Comparison of ENCODE assay signal across 11 cellular contexts in genomic region chr7:106657085-106657991, GRCh38. TPM values are rescaled to one million over a fixed set of nuclear protein-coding genes. Genes with fewer than 3 reads are reported as not detected.
A peak's percentile ranks its signal among the peaks of the same experiment; 100 is the strongest.
DNase-seq lines count a peak whose midpoint lies in the region; ATAC-seq, FAIRE-seq and TF ChIP-seq lines count a peak whose summit lies in the region.
"Had no signal": no experiment of that assay in that cellular context is flagged by ENCODE, and none has a peak within 500 bp of the region (broad histone marks: within the 10 kb centered on the region; RNA-seq: fewer than 3 reads in every experiment).

No MANE protein-coding gene starts in this region.

- H3K27ac Mint-ChIP-seq in memory B cell, result peak overlapping the region; percentile 53

- no peaks in the 10 kb centered on the region for H3K9me3 Mint-ChIP-seq in memory B cell

- H3K4me3 ChIP-seq in SJCRH30, result no peak overlapping the region

- H3K27me3 Mint-ChIP-seq in memory B cell, result no peaks in the 10 kb centered on the region

- no peaks in the 10 kb centered on the region for H3K9me3 ChIP-seq in SJCRH30 (replicated peaks)

- no peaks in the 10 kb centered on the region for H3K36me3 Mint-ChIP-seq in memory B cell

- DNase-seq in CD1c-positive myeloid dendritic cell (ENCODE audit: extremely low spot score), result peak; percentile 11
- no peak for DNase-seq in H54 (ENCODE audit: insufficient read length, low spot score)
- peak; percentile 82 for DNase-seq in amniotic epithelial cell (ENCODE audit: low read depth)
- DNase-seq in memory B cell (ENCODE audit: low spot score in 2 of 2), result no peak
- no peak for DNase-seq in left cardiac atrium
- DNase-seq in SJCRH30, result no peak
- DNase-seq in NCI-H2171 (lab: John Stamatoyannopoulos, UW), result no peak
- no peak for DNase-seq in NK-92 treated with Interleukin-12 subunit alpha and Interleukin-12 subunit beta, amount 100 ng/mL, for 24 hours (lab: John Stamatoyannopoulos, UW)
- DNase-seq: islet precursor cell, NCI-H1092 treated with DMSO at 0.1 percent for 48 hours had no signal

- H3K4me1 Mint-ChIP-seq in memory B cell, result peaks cover 9% of the 10 kb centered on the region

- H3K4me3 Mint-ChIP-seq in memory B cell, result peak overlapping the region; percentile 41

- TF ChIP-seq POLR2A in H54 (IDR thresholded peaks at IDR 0.05; ENCODE audit: low read depth, low read length), result no peak

- intact Hi-C loops in left cardiac atrium (cut with DNase I), result loop anchor here in 1 of 2 donors (5.0 kb wide), 1 partner anchor 480 kb away; no protein-coding TSS in a partner anchor

- H3K27ac ChIP-seq in SJCRH30, result no peak overlapping the region

- no peaks in the 10 kb centered on the region for H3K36me3 ChIP-seq in SJCRH30

- FAIRE-seq in H54 (lab: Jason Lieb, UNC), result peak; percentile 50
- FAIRE-seq: H1 had no signal

- H3K4me1 ChIP-seq in SJCRH30, result peaks cover 7% of the 10 kb centered on the region; the same call in 1 of the 2 replicates

- H3K27me3 ChIP-seq in SJCRH30, result no peaks in the 10 kb centered on the region

- ATAC-seq in memory B cell (ENCODE audit: low read depth), result no peak
- ATAC-seq in left cardiac atrium, result no peak

RNA-seq across cellular contexts. Expression of gene CCDC71L, which starts 3.6 kb away (rescaled TPM):
- 10 to 100 TPM; 11.0 to 21.5 TPM for total RNA-seq in left cardiac atrium
- total RNA-seq in SJCRH30 (2014; rRNA removed; shearing (Covaris generic)), result 7.1 and 7.9 TPM in 2 replicates

Comparison
In these comparisons a context has a peak if more than half of its experiments do, and no peak if none do; other contexts are left out.
1. DNase-seq: peak in CD1c-positive myeloid dendritic cell (single experiment) and amniotic epithelial cell (single experiment); none in H54 (single experiment), memory B cell (0 of 2), left cardiac atrium (single experiment), SJCRH30 (0 of 2), NCI-H2171 (single experiment) and NK-92 treated with Interleukin-12 subunit alpha and Interleukin-12 subunit beta, amount 100 ng/mL, for 24 hours (single experiment).